In the genomic region with DNA sequence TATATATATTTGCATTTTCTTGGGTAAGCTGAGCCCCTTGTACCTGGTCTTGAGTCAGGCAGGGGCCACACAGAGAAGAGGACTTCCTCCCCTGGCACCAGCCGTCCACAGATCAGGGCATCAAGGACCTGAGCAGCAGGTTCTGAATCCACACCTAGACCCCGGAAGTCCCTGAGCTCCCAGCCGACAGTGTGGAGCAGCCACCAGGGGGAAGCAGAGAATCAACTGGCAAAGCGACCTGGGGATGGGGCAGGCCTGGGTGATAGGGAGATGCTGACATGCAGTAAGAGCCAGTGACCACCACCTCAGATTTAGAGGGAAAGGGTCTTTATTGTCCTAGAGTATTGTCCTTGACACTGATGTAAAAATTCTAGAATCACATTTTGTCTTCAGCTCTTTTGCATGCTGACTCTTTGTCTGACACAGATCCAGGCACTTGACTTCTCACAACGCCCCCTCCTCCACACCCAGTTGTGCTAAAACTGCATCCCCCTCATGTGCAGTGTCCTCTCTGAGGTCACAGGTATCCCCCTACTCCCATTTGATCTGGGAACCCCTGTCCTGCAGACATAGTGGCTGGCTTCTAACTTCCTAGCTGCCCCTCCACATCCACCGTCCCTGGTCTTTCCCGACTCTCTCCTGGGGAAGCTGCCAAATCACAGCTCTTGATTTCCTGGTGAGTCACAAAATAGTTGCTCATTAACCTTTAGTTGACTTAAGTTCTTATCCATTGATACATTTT, we compare ENCODE assay signal across 8 cellular contexts.
DNase-seq lines count a peak whose midpoint lies in the region; ATAC-seq and TF ChIP-seq lines count a peak whose summit lies in the region.

No MANE protein-coding gene starts in this region.

- H3K4me2 ChIP-seq in Loucy (ENCODE audit: low read depth, low read length, poor library complexity, severe bottlenecking): no peak overlapping the region

- H2AFZ ChIP-seq in Loucy (ENCODE audit: low read length): peak overlapping the region; percentile 71; the same call in 1 of the 2 replicates

- H3K4me3 ChIP-seq in Loucy (ENCODE audit: low read length, poor library complexity, severe bottlenecking): no peak overlapping the region
- H3K4me3 ChIP-seq in body of pancreas: no peak overlapping the region

- H3K27ac ChIP-seq in body of pancreas: peak overlapping the region in 1 of 4 donors; percentile 12

- 9 to 14% methylated on average over 6 to 7 of the region's 7 CpGs for WGBS in body of pancreas, 2 donors

- TF ChIP-seq CTCF in Loucy (conservative IDR thresholded peaks at IDR 0.05; ENCODE audit: low read length) (peak; percentile 88), body of pancreas (IDR thresholded peaks at IDR 0.05) (peak; percentile 44 to 68 (median 62))

- no peaks in the 10 kb centered on the region for H3K9me3 ChIP-seq in Loucy (ENCODE audit: insufficient read depth, low read depth, low read length)
- no peaks in the 10 kb centered on the region for H3K9me3 ChIP-seq in body of pancreas

- no peaks in the 10 kb centered on the region for H3K36me3 ChIP-seq in Loucy (ENCODE audit: insufficient read depth, low read length)
- no peaks in the 10 kb centered on the region for H3K36me3 ChIP-seq in body of pancreas (replicated peaks in 1 of 2; ENCODE audit: insufficient read depth in 1 of 2, low read depth in 2 of 2)

- H3K4me1 ChIP-seq in Loucy (ENCODE audit: insufficient read depth, low read length, poor library complexity, severe bottlenecking) (no peaks in the 10 kb centered on the region), body of pancreas (peaks cover 18% of the 10 kb centered on the region)

- no peaks in the 10 kb centered on the region for H3K27me3 ChIP-seq in Loucy (ENCODE audit: insufficient read depth, low read length, poor library complexity, severe bottlenecking)
- H3K27me3 ChIP-seq in body of pancreas: no peaks in the 10 kb centered on the region

- ATAC-seq in body of pancreas (peak; percentile 72), left colon (peak; percentile 94)

- no peaks in the 10 kb centered on the region for H3K79me2 ChIP-seq in Loucy (ENCODE audit: insufficient read depth, low read length)

- intact Hi-C loops in body of pancreas (cut with DNase I) (no loop called here), left colon (cut with DNase I, micrococcal nuclease) (no loop called here), posterior vena cava (cut with DNase I) (no loop called here)

- no peaks in the 10 kb centered on the region for H3K9me2 ChIP-seq in Loucy (replicated peaks; ENCODE audit: low read depth, low read length)

- peak; percentile 21 to 61 (median 28) for DNase-seq in NCI-H1417 (lab: John Stamatoyannopoulos, UW)
- DNase-seq in NCI-H1417 treated with DMSO at 0.1 percent for 48 hours (lab: John Stamatoyannopoulos, UW): no peak
- DNase-seq in UCSD-AML1 (lab: John Stamatoyannopoulos, UW; ENCODE audit: unreplicated experiment): peak; percentile 55
- DNase-seq in body of pancreas: peak; percentile 64 to 70 (median 68)
- DNase-seq in left colon: peak; percentile 54 to 78
- DNase-seq in stimulated activated CD8-positive, alpha-beta memory T cell treated with anti-CD3 and anti-CD28 coated beads, Interleukin-15, amount 100 ng/mL, for 4 hours (ENCODE audit: low read depth in 2 of 2): peak; percentile 47 to 64
- DNase-seq in posterior vena cava (ENCODE audit: low spot score): no peak

- H3F3A ChIP-seq in Loucy (ENCODE audit: low read depth): no peaks in the 10 kb centered on the region

- no peak overlapping the region for H3K9ac ChIP-seq in Loucy (ENCODE audit: low read depth, low read length, poor library complexity, severe bottlenecking)

- H4K20me1 ChIP-seq in Loucy (ENCODE audit: insufficient read depth, low read length, poor library complexity, severe bottlenecking): no peaks in the 10 kb centered on the region

- TF ChIP-seq POLR2A in body of pancreas (IDR thresholded peaks at IDR 0.05): no peak

Comparison
In these comparisons a context has a peak if more than half of its experiments do, and no peak if none do; other contexts are left out.
1. DNase-seq: peak in NCI-H1417 (3 of 3), UCSD-AML1 (single experiment), body of pancreas (4 of 4), left colon (2 of 2) and stimulated activated CD8-positive, alpha-beta memory T cell treated with anti-CD3 and anti-CD28 coated beads, Interleukin-15, amount 100 ng/mL, for 4 hours (2 of 2); none in NCI-H1417 treated with DMSO at 0.1 percent for 48 hours (single experiment) and posterior vena cava (single experiment).